Comparison of ENCODE assay signal across 8 cellular contexts in genomic region chr17:63946440-63947363, GRCh38. TPM values are rescaled to one million over a fixed set of nuclear protein-coding genes. Genes with fewer than 3 reads are reported as not detected.
DNase-seq lines count a peak whose midpoint lies in the region; ATAC-seq, FAIRE-seq and TF ChIP-seq lines count a peak whose summit lies in the region.

No MANE protein-coding gene starts in this region.

- H3K4me3 Mint-ChIP-seq in memory B cell = peak overlapping the region; percentile 89

- H3K4me1 Mint-ChIP-seq in memory B cell = peaks cover 37% of the 10 kb centered on the region

- no peak for TF ChIP-seq POLR2A in H54 (IDR thresholded peaks at IDR 0.05; ENCODE audit: low read depth, low read length)

- H3K9me3 Mint-ChIP-seq in memory B cell = no peaks in the 10 kb centered on the region

- peak overlapping the region; percentile 88 for H3K27ac Mint-ChIP-seq in memory B cell

- no peak for FAIRE-seq in H54 (lab: Jason Lieb, UNC)

- ATAC-seq in memory B cell (ENCODE audit: low read depth) = peak; percentile 76
- ATAC-seq in stimulated activated naive CD8-positive, alpha-beta T cell treated with anti-CD3 and anti-CD28 coated beads, Interleukin-15, Interleukin-2, amounts not matched to agents 100 U/mL and 50 U/mL, for 24 hours = peak; percentile 73

- DNase-seq in EL = peak; percentile 39
- DNase-seq in H54 (ENCODE audit: insufficient read length, low spot score) = peak; percentile 92
- DNase-seq in NCI-H1694 treated with DMSO at 0.1 percent for 48 hours (lab: John Stamatoyannopoulos, UW) = peak; percentile 15
- DNase-seq in activated CD4-positive, alpha-beta T cell treated with anti-CD3 and anti-CD28 coated beads for 48 hours = peak; percentile 75
- DNase-seq in dermis blood vessel endothelial cell = peak; percentile 71
- DNase-seq in memory B cell (ENCODE audit: low spot score in 2 of 2) = peak; percentile 74 to 76
- peak; percentile 77 for DNase-seq in stimulated activated naive CD8-positive, alpha-beta T cell treated with anti-CD3 and anti-CD28 coated beads, Interleukin-15, Interleukin-2, amounts not matched to agents 100 U/mL and 50 U/mL, for 24 hours
- no peak for DNase-seq in occipital lobe (lab: John Stamatoyannopoulos, UW)

- peaks cover 2% of the 10 kb centered on the region for H3K36me3 Mint-ChIP-seq in memory B cell

- H3K27me3 Mint-ChIP-seq in memory B cell = no peaks in the 10 kb centered on the region

RNA-seq across cellular contexts. Expression of gene CD79B, which starts 14.6 kb away (rescaled TPM):
- total RNA-seq in dermis blood vessel endothelial cell = 2.1 and 5.1 TPM in 2 replicates
- total RNA-seq in occipital lobe = not detected

RNA-seq across cellular contexts. Expression of gene SCN4A, which starts 26.0 kb away (rescaled TPM):
- total RNA-seq in dermis blood vessel endothelial cell (0.09 and 0.17 TPM in 2 replicates), occipital lobe (not detected)

RNA-seq across cellular contexts. Expression of gene GH1, which starts 28.1 kb away (rescaled TPM):
- total RNA-seq in dermis blood vessel endothelial cell = not detected in 2 replicates
- not detected for total RNA-seq in occipital lobe

RNA-seq across cellular contexts. Expression of gene CSHL1, which starts 35.6 kb away (rescaled TPM):
- total RNA-seq in dermis blood vessel endothelial cell = not detected in 2 replicates
- total RNA-seq in occipital lobe = not detected

RNA-seq across cellular contexts. Expression of gene CSH1, which starts 50.3 kb away (rescaled TPM):
- not detected in 2 replicates for total RNA-seq in dermis blood vessel endothelial cell
- not detected for total RNA-seq in occipital lobe
